ENCODE assay signal across 21 cellular contexts in genomic region chr4:52369649-52370048, GRCh38.
"Had no signal": no experiment of that assay in that cellular context is flagged by ENCODE, and none has a peak within 500 bp of the region (broad histone marks: within the 10 kb centered on the region; RNA-seq: fewer than 3 reads in every experiment).

No MANE protein-coding gene starts in this region.

- H3K27me3 Mint-ChIP-seq: naive B cell had no signal

- FAIRE-seq: astrocyte, islet of Langerhans, pancreas had no signal

- ATAC-seq: activated CD4-positive, CD25-positive, alpha-beta regulatory T cell treated with anti-CD3 and anti-CD28 coated beads, Interleukin-2, amount 50 U/mL, for 24 hours; activated T-cell treated with anti-CD3 and anti-CD28 coated beads, Interleukin-2, amount 50 U/mL, for 72 hours; left lobe of liver; mucosa of descending colon; stimulated activated naive B cell treated with anti-CD40 and anti-IgM and Interleukin-4, amounts not matched to agents 10 μg/mL and 1 μg/mL and 100 μg/mL, for 72 hours had no signal

- H3K4me3 ChIP-seq: breast epithelium, lung, mucosa of descending colon, pancreas, spleen, thoracic aorta had no signal

- H3K27ac Mint-ChIP-seq: activated T-cell treated with anti-CD3 and anti-CD28 coated beads, Interleukin-2, amount 50 U/mL, for 72 hours; naive B cell; stimulated activated naive B cell treated with anti-CD40 and anti-IgM and Interleukin-4, amounts not matched to agents 10 μg/mL and 1 μg/mL and 100 μg/mL, for 72 hours; T-helper 1 cell treated with Interleukin-12 subunit alpha and Interleukin-12 subunit beta and Interleukin-4 antibody, amounts not matched to agents 30 μg/mL and 1 μg/mL, for 36 hours had no signal

- H3K27me3 ChIP-seq: breast epithelium, pancreas, spleen had no signal

- H3K4me1 ChIP-seq: breast epithelium, pancreas, spleen had no signal

- H3K36me3 ChIP-seq: breast epithelium, pancreas, spleen, thoracic aorta had no signal

- H3K27ac ChIP-seq: breast epithelium, pancreas, spleen, thoracic aorta had no signal

- H3K4me3 Mint-ChIP-seq: activated T-cell treated with anti-CD3 and anti-CD28 coated beads, Interleukin-2, amount 50 U/mL, for 72 hours; naive B cell; stimulated activated naive B cell treated with anti-CD40 and anti-IgM and Interleukin-4, amounts not matched to agents 10 μg/mL and 1 μg/mL and 100 μg/mL, for 72 hours; T-helper 1 cell treated with Interleukin-12 subunit alpha and Interleukin-12 subunit beta and Interleukin-4 antibody, amounts not matched to agents 30 μg/mL and 1 μg/mL, for 36 hours had no signal

- H3K4me1 Mint-ChIP-seq: naive B cell; stimulated activated naive B cell treated with anti-CD40 and anti-IgM and Interleukin-4, amounts not matched to agents 10 μg/mL and 1 μg/mL and 100 μg/mL, for 72 hours had no signal

- H3K36me3 Mint-ChIP-seq: naive B cell; stimulated activated naive B cell treated with anti-CD40 and anti-IgM and Interleukin-4, amounts not matched to agents 10 μg/mL and 1 μg/mL and 100 μg/mL, for 72 hours had no signal

- H3K9me3 ChIP-seq: breast epithelium, mucosa of descending colon, pancreas, spleen, thoracic aorta had no signal

- DNase-seq: activated CD4-positive, alpha-beta T cell treated with anti-CD3 and anti-CD28 coated beads, Interleukin-2, amount 50 U/mL, for 1 hour; activated effector memory CD4-positive, alpha-beta T cell treated with anti-CD3 and anti-CD28 coated beads, Interleukin-2, amount 50 U/mL, for 16 hours; activated naive CD4-positive, alpha-beta T cell treated with anti-CD3 and anti-CD28 coated beads, Interleukin-2, amount 50 U/mL, for 16 hours; activated T-cell treated with anti-CD3 and anti-CD28 coated beads, Interleukin-2, amount 50 U/mL, for 72 hours; dermis blood vessel endothelial cell; effector memory CD4-positive, alpha-beta T cell; glutamatergic neuron; hippocampal formation; mucosa of descending colon; naive B cell; pancreas; spleen; stimulated activated naive B cell treated with anti-CD40 and anti-IgM and Interleukin-4, amounts not matched to agents 10 μg/mL and 1 μg/mL and 100 μg/mL, for 72 hours had no signal

- H3K9me3 Mint-ChIP-seq: activated T-cell treated with anti-CD3 and anti-CD28 coated beads, Interleukin-2, amount 50 U/mL, for 72 hours; naive B cell; stimulated activated naive B cell treated with anti-CD40 and anti-IgM and Interleukin-4, amounts not matched to agents 10 μg/mL and 1 μg/mL and 100 μg/mL, for 72 hours; T-helper 1 cell treated with Interleukin-12 subunit alpha and Interleukin-12 subunit beta and Interleukin-4 antibody, amounts not matched to agents 30 μg/mL and 1 μg/mL, for 36 hours had no signal
